ENCODE assay signal across 13 cellular contexts in the genomic region with DNA sequence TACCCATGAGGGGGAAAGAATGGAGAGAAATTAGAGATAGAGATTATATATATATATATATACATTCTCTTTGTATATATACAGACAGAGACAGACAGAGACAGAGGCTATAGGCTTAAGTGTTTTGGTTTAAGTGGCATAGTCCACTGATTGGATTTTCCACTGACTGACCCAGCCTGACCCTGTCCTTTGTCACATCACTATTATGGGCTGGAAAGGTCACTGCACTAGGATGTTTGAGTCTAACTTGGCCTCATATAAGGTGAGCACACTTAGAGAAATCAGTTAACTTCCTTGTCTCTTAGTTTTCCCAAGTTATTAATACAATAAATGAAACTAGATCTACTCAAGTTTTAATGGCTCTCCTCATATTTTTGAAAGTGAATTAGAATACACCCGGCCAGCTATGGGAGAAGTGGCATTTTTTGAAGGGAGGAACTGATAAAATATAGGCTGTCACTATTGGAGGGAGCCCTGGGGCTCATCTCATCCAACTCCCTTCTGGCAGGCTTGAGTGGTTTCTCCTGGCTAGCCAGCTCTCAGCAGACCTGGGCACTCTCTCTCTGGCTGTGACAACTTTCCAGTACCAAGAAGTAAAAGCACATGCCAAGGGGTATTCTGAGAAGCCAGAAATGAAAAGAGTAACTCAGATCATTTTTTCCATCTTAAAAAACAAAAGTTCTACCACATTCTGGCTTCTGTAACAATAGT.
DNase-seq lines count a peak whose midpoint lies in the region; FAIRE-seq and TF ChIP-seq lines count a peak whose summit lies in the region.
"Had no signal": no experiment of that assay in that cellular context is flagged by ENCODE, and none has a peak within 500 bp of the region (broad histone marks: within the 10 kb centered on the region; RNA-seq: fewer than 3 reads in every experiment).

No MANE protein-coding gene starts in this region.

- H2AFZ ChIP-seq in endothelial cell of umbilical vein (ENCODE audit: low read depth, low read length) (no peak overlapping the region), neuronal stem cell (ENCODE audit: low read length) (no peak overlapping the region)

- H3K27ac ChIP-seq in A673 (ENCODE audit: low read depth, low read length, poor library complexity, severe bottlenecking) (peak overlapping the region; percentile 20), endothelial cell of umbilical vein (ENCODE audit: insufficient read depth, low read depth, low read length) (no peak overlapping the region), neuronal stem cell (replicated peaks; ENCODE audit: low read length) (no peak overlapping the region)
- H3K27ac ChIP-seq: C4-2B, Peyer's patch had no signal

- TF ChIP-seq CTCF in A673 (conservative IDR thresholded peaks at IDR 0.05; ENCODE audit: low read depth, low read length) (no peak), endothelial cell of umbilical vein (IDR thresholded peaks at IDR 0.05; ENCODE audit: extremely low read depth in 1 of 2, insufficient read depth in 1 of 2, low read depth in 1 of 2, low read length in 2 of 2) (no peak)

- WGBS in neuronal stem cell (ENCODE audit: extremely low coverage in 2 of 2, insufficient read length in 2 of 2, insufficient replicate concordance in 1 of 2), 2 donors, result no CpG with 5 or more reads among the region's 1 CpG

- H3K79me1 ChIP-seq in neuronal stem cell (ENCODE audit: low read depth, low read length), result no peaks in the 10 kb centered on the region

- H3K9me1 ChIP-seq in endothelial cell of umbilical vein (replicated peaks; ENCODE audit: control insufficient read depth, extremely low read depth, insufficient read depth, low read length), result no peaks in the 10 kb centered on the region

- BruUV-seq in A673 (replicated peaks; lab: Mats Ljungman, UMichigan), result no TSS peak
- no TSS peak for BruUV-seq in endothelial cell of umbilical vein (replicated peaks; lab: Mats Ljungman, UMichigan)

- H3K4me1 ChIP-seq in A673 (ENCODE audit: insufficient read depth, low read length, poor library complexity, severe bottlenecking) (peaks cover 19% of the 10 kb centered on the region), endothelial cell of umbilical vein (ENCODE audit: control insufficient read depth, extremely low read depth, insufficient read depth, low read length) (peaks cover 4% of the 10 kb centered on the region), neuronal stem cell (ENCODE audit: control insufficient read depth in 2 of 2, insufficient read depth in 1 of 2, low read depth in 1 of 2, low read length in 2 of 2) (no peaks in the 10 kb centered on the region)
- H3K4me1 ChIP-seq: Peyer's patch had no signal

- H2BK5ac ChIP-seq in neuronal stem cell (ENCODE audit: low read length), result no peak overlapping the region

- H3K18ac ChIP-seq in neuronal stem cell (ENCODE audit: low read length), result no peak overlapping the region

- no peak overlapping the region for H3K14ac ChIP-seq in neuronal stem cell (ENCODE audit: low read length)

- H4K91ac ChIP-seq in neuronal stem cell (ENCODE audit: low read depth, low read length, poor library complexity), result no peak overlapping the region

- H3K4ac ChIP-seq in neuronal stem cell (ENCODE audit: low read length), result no peak overlapping the region

- H3K9ac ChIP-seq in endothelial cell of umbilical vein (replicated peaks; ENCODE audit: extremely low read depth, insufficient read depth, low read length), result no peak overlapping the region
- H3K9ac ChIP-seq in neuronal stem cell (ENCODE audit: low read depth, low read length, poor library complexity), result no peak overlapping the region

- dilution Hi-C loops in endothelial cell of umbilical vein (cut with MboI; ENCODE audit: extremely low pct_ligation_motif_present, low sequenced_read_pairs), result no loop called here

- H3K79me2 ChIP-seq in endothelial cell of umbilical vein (ENCODE audit: control insufficient read depth, insufficient read depth, low read length), result no peaks in the 10 kb centered on the region

- H2BK15ac ChIP-seq in neuronal stem cell (ENCODE audit: low read length), result no peak overlapping the region

- POLR2A ChIA-PET in A673 (lab: Charles Lee; ENCODE audit: low non-redundant PET) (no interaction called here), endothelial cell of umbilical vein (lab: Charles Lee) (no interaction called here)

- H4K20me1 ChIP-seq in endothelial cell of umbilical vein (replicated peaks; ENCODE audit: control insufficient read depth, extremely low read depth, insufficient read depth, low read length), result no peaks in the 10 kb centered on the region

- CTCF ChIA-PET in A673 (lab: Charles Lee), result no interaction called here
- CTCF ChIA-PET in endothelial cell of umbilical vein (lab: Charles Lee), result no interaction called here

- no peak overlapping the region for H2BK120ac ChIP-seq in neuronal stem cell (ENCODE audit: low read depth, low read length)

- DNase-seq in A673 (ENCODE audit: low spot score) (no peak), MG63 (peak; percentile 9), endothelial cell of umbilical vein (ENCODE audit: low read depth, low spot score) (peak; percentile 2), neuronal stem cell (ENCODE audit: low spot score) (peak; percentile 47), 8988T (no peak), AG08395 (ENCODE audit: low spot score) (no peak), UCSD-AML1 (lab: John Stamatoyannopoulos, UW; ENCODE audit: unreplicated experiment) (no peak)
- DNase-seq: EL, NCI-H187 treated with DMSO at 0.1 percent for 48 hours, NCI-H748 treated with DMSO at 0.1 percent for 48 hours, Peyer's patch had no signal

- peak; percentile 35 for FAIRE-seq in endothelial cell of umbilical vein (lab: Jason Lieb, UNC)
- FAIRE-seq: H54 had no signal

- H2AK5ac ChIP-seq in neuronal stem cell (ENCODE audit: low read depth, low read length), result no peak overlapping the region

- no peak overlapping the region for H3K23ac ChIP-seq in neuronal stem cell (ENCODE audit: low read depth, low read length, poor library complexity)

- H3K4me3 ChIP-seq in A673 (ENCODE audit: low read depth, low read length, poor library complexity, severe bottlenecking) (no peak overlapping the region), MG63 (no peak overlapping the region), endothelial cell of umbilical vein (replicated peaks in 1 of 3; ENCODE audit: insufficient read depth in 1 of 3, low read depth in 1 of 3, low read length in 3 of 3) (no peak overlapping the region), neuronal stem cell (ENCODE audit: low read length in 2 of 2) (no peak overlapping the region)
- H3K4me3 ChIP-seq: Peyer's patch had no signal

- no peak overlapping the region for H4K8ac ChIP-seq in neuronal stem cell (ENCODE audit: low read depth, low read length)

- H3K4me2 ChIP-seq in endothelial cell of umbilical vein (ENCODE audit: insufficient read depth, low read length) (no peak overlapping the region), neuronal stem cell (ENCODE audit: insufficient read depth, low read length, poor library complexity, severe bottlenecking) (no peak overlapping the region)

- H3K9me3 ChIP-seq in A673 (ENCODE audit: low read depth, low read length, poor library complexity, severe bottlenecking) (no peaks in the 10 kb centered on the region), MG63 (no peaks in the 10 kb centered on the region), endothelial cell of umbilical vein (replicated peaks; ENCODE audit: control insufficient read depth, insufficient read depth, low read length) (no peaks in the 10 kb centered on the region), neuronal stem cell (replicated peaks in 1 of 2; ENCODE audit: control insufficient read depth in 2 of 2, insufficient read depth in 1 of 2, low read depth in 1 of 2, low read length in 2 of 2) (no peaks in the 10 kb centered on the region)
- H3K9me3 ChIP-seq: Peyer's patch had no signal

- intact Hi-C loops in A673 (cut with micrococcal nuclease; ENCODE audit: unreplicated experiment), result loop anchor here (1.0 kb wide), 1 partner anchor 158 kb away; no protein-coding TSS in a partner anchor
- intact Hi-C loops in endothelial cell of umbilical vein (cut with micrococcal nuclease), result no loop called here

- no peaks in the 10 kb centered on the region for H3K36me3 ChIP-seq in A673 (ENCODE audit: insufficient read depth, low read length, poor library complexity, severe bottlenecking)
- H3K36me3 ChIP-seq in MG63, result no peaks in the 10 kb centered on the region
- no peaks in the 10 kb centered on the region for H3K36me3 ChIP-seq in endothelial cell of umbilical vein (ENCODE audit: control insufficient read depth in 2 of 2, extremely low read depth in 1 of 2, insufficient read depth in 2 of 2, low read length in 2 of 2)
- H3K36me3 ChIP-seq in neuronal stem cell (replicated peaks in 1 of 2; ENCODE audit: control insufficient read depth in 2 of 2, insufficient read depth in 2 of 2, low read length in 2 of 2), result no peaks in the 10 kb centered on the region
- H3K36me3 ChIP-seq: Peyer's patch had no signal

- no peak overlapping the region for H2BK12ac ChIP-seq in neuronal stem cell (ENCODE audit: low read length)

- no peak for TF ChIP-seq POLR2A in endothelial cell of umbilical vein (IDR thresholded peaks at IDR 0.05; ENCODE audit: low read depth, low read length)

- H3K27me3 ChIP-seq in A673 (replicated peaks; ENCODE audit: insufficient read depth, low read depth, low read length, poor library complexity) (no peaks in the 10 kb centered on the region), MG63 (no peaks in the 10 kb centered on the region), endothelial cell of umbilical vein (ENCODE audit: control insufficient read depth in 2 of 2, insufficient read depth in 2 of 2, low read length in 2 of 2) (no peaks in the 10 kb centered on the region), neuronal stem cell (ENCODE audit: control insufficient read depth in 3 of 3, insufficient read depth in 3 of 3, low read depth in 1 of 3, low read length in 3 of 3) (no peaks in the 10 kb centered on the region)
- H3K27me3 ChIP-seq: Peyer's patch had no signal

TF ChIP-seq in endothelial cell of umbilical vein, 7 proteins besides CTCF, POLR2A, EP300 and RAD21:
- TF ChIP-seq POLR2AphosphoS5 (IDR thresholded peaks at IDR 0.05; ENCODE audit: insufficient read depth, low read depth, low read length), result no peak
- no peak for TF ChIP-seq GATA2 (IDR thresholded peaks at IDR 0.05; ENCODE audit: insufficient read depth, insufficient read length, low read depth, low read length)
- TF ChIP-seq MAX (IDR thresholded peaks at IDR 0.05; ENCODE audit: insufficient read depth, insufficient read length), result no peak
- no peak for TF ChIP-seq JUN (IDR thresholded peaks at IDR 0.05; ENCODE audit: borderline replicate concordance, insufficient read depth, insufficient read length, low read depth)
- no peak for TF ChIP-seq MYC (IDR thresholded peaks at IDR 0.05; ENCODE audit: low read depth, low read length)
- no peak for TF ChIP-seq EZH2 (IDR thresholded peaks at IDR 0.05; ENCODE audit: borderline replicate concordance, low read depth, low read length, severe bottlenecking)
- TF ChIP-seq FOS (IDR thresholded peaks at IDR 0.05; ENCODE audit: borderline replicate concordance, insufficient read depth, low read length), result no peak

Comparison
In these comparisons a context has a peak if more than half of its experiments do, and no peak if none do; other contexts are left out.
1. DNase-seq: peak in MG63 (single experiment), endothelial cell of umbilical vein (single experiment) and neuronal stem cell (single experiment); none in A673 (single experiment), 8988T (single experiment), AG08395 (single experiment) and UCSD-AML1 (single experiment).